In the genomic region with DNA sequence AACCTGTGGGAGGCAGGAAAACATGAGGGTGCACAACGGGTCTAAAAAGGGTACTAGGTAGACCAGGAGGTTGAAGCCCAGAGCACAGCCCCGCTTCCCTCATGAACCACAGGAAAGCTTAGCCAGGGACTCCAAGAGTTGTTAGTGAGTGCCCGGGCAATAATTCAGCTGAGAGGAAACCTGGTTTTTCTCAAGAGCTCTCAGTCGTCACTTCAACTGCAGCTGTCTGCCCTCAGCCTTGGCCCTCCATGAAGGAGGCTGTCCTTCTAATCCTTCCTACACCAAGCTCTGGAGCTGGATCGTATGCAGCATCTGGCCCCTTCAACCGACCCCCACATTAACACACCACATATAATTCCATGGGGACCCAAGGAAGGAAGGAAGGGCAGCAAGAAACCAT, we compare ENCODE assay signal across 23 cellular contexts.
"Had no signal": no experiment of that assay in that cellular context is flagged by ENCODE, and none has a peak within 500 bp of the region (broad histone marks: within the 10 kb centered on the region; RNA-seq: fewer than 3 reads in every experiment).

No MANE protein-coding gene starts in this region.

- H3K27me3 ChIP-seq: colonic mucosa, testis, uterus had no signal

- H3K36me3 ChIP-seq: colonic mucosa, pancreas, spleen, uterus had no signal

- H3K4me3 ChIP-seq: colonic mucosa, pancreas, psoas muscle, spleen, testis, uterus had no signal

- ATAC-seq: activated CD8-positive, alpha-beta T cell treated with anti-CD3 and anti-CD28 coated beads for 36 hours; left ventricle myocardium superior; naive thymus-derived CD8-positive, alpha-beta T cell; pancreas; psoas muscle had no signal

- H3K27ac ChIP-seq: colonic mucosa, pancreas, psoas muscle, spleen, testis, uterus had no signal

- DNase-seq: activated B cell treated with CpG ODN at 0.5 μM for 24 hours; activated CD4-positive, alpha-beta T cell treated with anti-CD3 and anti-CD28 coated beads, Interleukin-2, amount 50 U/mL, for 1 hour; activated CD8-positive, alpha-beta T cell treated with anti-CD3 and anti-CD28 coated beads for 36 hours; activated naive CD4-positive, alpha-beta T cell treated with Interleukin-2 at 50 U/mL for 16 hours; activated T-cell treated with anti-CD3 and anti-CD28 coated beads, Interleukin-2, amount 50 U/mL, for 48 hours; anterior cingulate cortex; cerebellar nuclear complex; colonic mucosa; effector CD8-positive, alpha-beta T cell; glutamatergic neuron; islet precursor cell; left ventricle myocardium superior; mammary epithelial cell; midbrain; naive thymus-derived CD8-positive, alpha-beta T cell; nucleus accumbens; pancreas; psoas muscle; spleen; stimulated activated CD4-positive, alpha-beta T cell treated with anti-CD3 and anti-CD28 coated beads, Interleukin-2, amount 100 ng/mL, for 48 hours; stimulated activated naive CD4-positive, alpha-beta T cell treated with Interleukin-2 at 50 U/mL for 16 hours; testis; uterus had no signal

- H3K9me3 ChIP-seq: colonic mucosa, pancreas, psoas muscle, spleen, testis, uterus had no signal

- H3K4me1 ChIP-seq: colonic mucosa, pancreas, psoas muscle, spleen, testis, uterus had no signal
